ENCODE assay signal across 1 cellular context in genomic region chr7:107035446-107035845, GRCh38.
TF ChIP-seq lines count a peak whose summit lies in the region.

No MANE protein-coding gene starts in this region.

TF ChIP-seq in K562, 482 proteins besides CTCF, POLR2A, EP300 and RAD21 (continued from another document and continues in another):
- 0 out of 2 replicates have a peak, but pooled peaks have one; percentile 34 for TF ChIP-seq DEAF1 (CRISPR knock-in tag; IDR thresholded peaks at IDR 0.05)
- TF ChIP-seq HMGN3 (IDR thresholded peaks at IDR 0.05; ENCODE audit: borderline replicate concordance, extremely low read depth, insufficient read length, low read depth, low read length), result peak; percentile 71
- TF ChIP-seq ZNF23 (CRISPR knock-in tag; IDR thresholded peaks at IDR 0.05), result no peak
- TF ChIP-seq STAT6 (CRISPR knock-in tag; IDR thresholded peaks at IDR 0.05), result no peak
- TF ChIP-seq PRMT5 (CRISPR knock-in tag; IDR thresholded peaks at IDR 0.05), result no peak
- no peak for TF ChIP-seq GTF2A2 (tag; IDR thresholded peaks at IDR 0.05)
- TF ChIP-seq, protein P1, sequence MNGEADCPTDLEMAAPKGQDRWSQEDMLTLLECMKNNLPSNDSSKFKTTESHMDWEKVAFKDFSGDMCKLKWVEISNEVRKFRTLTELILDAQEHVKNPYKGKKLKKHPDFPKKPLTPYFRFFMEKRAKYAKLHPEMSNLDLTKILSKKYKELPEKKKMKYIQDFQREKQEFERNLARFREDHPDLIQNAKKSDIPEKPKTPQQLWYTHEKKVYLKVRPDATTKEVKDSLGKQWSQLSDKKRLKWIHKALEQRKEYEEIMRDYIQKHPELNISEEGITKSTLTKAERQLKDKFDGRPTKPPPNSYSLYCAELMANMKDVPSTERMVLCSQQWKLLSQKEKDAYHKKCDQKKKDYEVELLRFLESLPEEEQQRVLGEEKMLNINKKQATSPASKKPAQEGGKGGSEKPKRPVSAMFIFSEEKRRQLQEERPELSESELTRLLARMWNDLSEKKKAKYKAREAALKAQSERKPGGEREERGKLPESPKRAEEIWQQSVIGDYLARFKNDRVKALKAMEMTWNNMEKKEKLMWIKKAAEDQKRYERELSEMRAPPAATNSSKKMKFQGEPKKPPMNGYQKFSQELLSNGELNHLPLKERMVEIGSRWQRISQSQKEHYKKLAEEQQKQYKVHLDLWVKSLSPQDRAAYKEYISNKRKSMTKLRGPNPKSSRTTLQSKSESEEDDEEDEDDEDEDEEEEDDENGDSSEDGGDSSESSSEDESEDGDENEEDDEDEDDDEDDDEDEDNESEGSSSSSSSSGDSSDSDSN (IDR thresholded peaks at IDR 0.05; ENCODE audit: borderline replicate concordance in 1 of 2, low read depth in 2 of 2, low read length in 2 of 2), result 0 out of 4 replicates have a peak, but pooled peaks of 1 of the 2 experiments have one; percentile 41
- TF ChIP-seq, protein P2, sequence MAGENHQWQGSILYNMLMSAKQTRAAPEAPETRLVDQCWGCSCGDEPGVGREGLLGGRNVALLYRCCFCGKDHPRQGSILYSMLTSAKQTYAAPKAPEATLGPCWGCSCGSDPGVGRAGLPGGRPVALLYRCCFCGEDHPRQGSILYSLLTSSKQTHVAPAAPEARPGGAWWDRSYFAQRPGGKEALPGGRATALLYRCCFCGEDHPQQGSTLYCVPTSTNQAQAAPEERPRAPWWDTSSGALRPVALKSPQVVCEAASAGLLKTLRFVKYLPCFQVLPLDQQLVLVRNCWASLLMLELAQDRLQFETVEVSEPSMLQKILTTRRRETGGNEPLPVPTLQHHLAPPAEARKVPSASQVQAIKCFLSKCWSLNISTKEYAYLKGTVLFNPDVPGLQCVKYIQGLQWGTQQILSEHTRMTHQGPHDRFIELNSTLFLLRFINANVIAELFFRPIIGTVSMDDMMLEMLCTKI (IDR thresholded peaks at IDR 0.05; ENCODE audit: partially characterized antibody), result no peak
- TF ChIP-seq RAD51 (IDR thresholded peaks at IDR 0.05; ENCODE audit: borderline replicate concordance, low read depth), result no peak
- TF ChIP-seq ZNF584 (CRISPR knock-in tag; IDR thresholded peaks at IDR 0.05; ENCODE audit: low read depth), result 0 out of 2 replicates have a peak, but pooled peaks have one; percentile 31
- TF ChIP-seq ZFP30 (CRISPR knock-in tag; IDR thresholded peaks at IDR 0.05; ENCODE audit: borderline replicate concordance), result no peak
- no peak for TF ChIP-seq ZNF274 (IDR thresholded peaks at IDR 0.05; ENCODE audit: borderline replicate concordance, low read depth, low read length)
- TF ChIP-seq, protein P3, sequence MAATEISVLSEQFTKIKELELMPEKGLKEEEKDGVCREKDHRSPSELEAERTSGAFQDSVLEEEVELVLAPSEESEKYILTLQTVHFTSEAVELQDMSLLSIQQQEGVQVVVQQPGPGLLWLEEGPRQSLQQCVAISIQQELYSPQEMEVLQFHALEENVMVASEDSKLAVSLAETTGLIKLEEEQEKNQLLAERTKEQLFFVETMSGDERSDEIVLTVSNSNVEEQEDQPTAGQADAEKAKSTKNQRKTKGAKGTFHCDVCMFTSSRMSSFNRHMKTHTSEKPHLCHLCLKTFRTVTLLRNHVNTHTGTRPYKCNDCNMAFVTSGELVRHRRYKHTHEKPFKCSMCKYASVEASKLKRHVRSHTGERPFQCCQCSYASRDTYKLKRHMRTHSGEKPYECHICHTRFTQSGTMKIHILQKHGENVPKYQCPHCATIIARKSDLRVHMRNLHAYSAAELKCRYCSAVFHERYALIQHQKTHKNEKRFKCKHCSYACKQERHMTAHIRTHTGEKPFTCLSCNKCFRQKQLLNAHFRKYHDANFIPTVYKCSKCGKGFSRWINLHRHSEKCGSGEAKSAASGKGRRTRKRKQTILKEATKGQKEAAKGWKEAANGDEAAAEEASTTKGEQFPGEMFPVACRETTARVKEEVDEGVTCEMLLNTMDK (IDR thresholded peaks at IDR 0.05; ENCODE audit: borderline replicate concordance, insufficient read depth, low read depth, low read length, poor library complexity, severe bottlenecking), result no peak
- no peak for TF ChIP-seq DNMT1 (IDR thresholded peaks at IDR 0.05)
- no peak for TF ChIP-seq E2F4 (CRISPR knock-in tag; IDR thresholded peaks at IDR 0.05; ENCODE audit: low read depth)
- TF ChIP-seq PHF21A (IDR thresholded peaks at IDR 0.05; ENCODE audit: borderline replicate concordance, low read depth), result no peak
- TF ChIP-seq PATZ1 (CRISPR knock-in tag; IDR thresholded peaks at IDR 0.05; ENCODE audit: borderline replicate concordance), result no peak
- TF ChIP-seq MEF2A (IDR thresholded peaks at IDR 0.05; ENCODE audit: control insufficient read depth, low read depth, low read length), result peak; percentile 97
- TF ChIP-seq RFX7 (CRISPR knock-in tag; IDR thresholded peaks at IDR 0.05), result no peak
- peak; percentile 54; the same call in 1 of the 2 replicates for TF ChIP-seq ZNF766 (CRISPR knock-in tag; conservative IDR thresholded peaks at IDR 0.05)
- no peak for TF ChIP-seq RBM15 (IDR thresholded peaks at IDR 0.05; ENCODE audit: insufficient read depth, low read length)
- no peak for TF ChIP-seq ELF2 (CRISPR knock-in tag; IDR thresholded peaks at IDR 0.05)
- no peak for TF ChIP-seq ELF1 (tag; IDR thresholded peaks at IDR 0.05)
- no peak for TF ChIP-seq ZNF347 (CRISPR knock-in tag; IDR thresholded peaks at IDR 0.05; ENCODE audit: low read depth)
- TF ChIP-seq NFIX (CRISPR knock-in tag; IDR thresholded peaks at IDR 0.05; ENCODE audit: low read depth), result no peak
- no peak for TF ChIP-seq IRF9 (tag; IDR thresholded peaks at IDR 0.05)
- TF ChIP-seq, protein P4, sequence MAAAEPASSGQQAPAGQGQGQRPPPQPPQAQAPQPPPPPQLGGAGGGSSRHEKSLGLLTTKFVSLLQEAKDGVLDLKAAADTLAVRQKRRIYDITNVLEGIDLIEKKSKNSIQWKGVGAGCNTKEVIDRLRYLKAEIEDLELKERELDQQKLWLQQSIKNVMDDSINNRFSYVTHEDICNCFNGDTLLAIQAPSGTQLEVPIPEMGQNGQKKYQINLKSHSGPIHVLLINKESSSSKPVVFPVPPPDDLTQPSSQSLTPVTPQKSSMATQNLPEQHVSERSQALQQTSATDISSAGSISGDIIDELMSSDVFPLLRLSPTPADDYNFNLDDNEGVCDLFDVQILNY (CRISPR knock-in tag; IDR thresholded peaks at IDR 0.05), result no peak
- peak; percentile 76 for TF ChIP-seq PKNOX1 (IDR thresholded peaks at IDR 0.05)
- TF ChIP-seq JUN (IDR thresholded peaks at IDR 0.05; ENCODE audit: borderline replicate concordance, low read depth, low read length), result peak; percentile 100
- TF ChIP-seq JUN (CRISPR knock-in tag; IDR thresholded peaks at IDR 0.05; ENCODE audit: borderline replicate concordance), result no peak; the same call in 1 of the 2 replicates
- TF ChIP-seq KHSRP (IDR thresholded peaks at IDR 0.05), result no peak
- TF ChIP-seq POLR2AphosphoS2 (IDR thresholded peaks at IDR 0.05; ENCODE audit: low read length), result no peak
- TF ChIP-seq ARHGAP35 (IDR thresholded peaks at IDR 0.05; ENCODE audit: partially characterized antibody), result no peak
- TF ChIP-seq, protein P5, sequence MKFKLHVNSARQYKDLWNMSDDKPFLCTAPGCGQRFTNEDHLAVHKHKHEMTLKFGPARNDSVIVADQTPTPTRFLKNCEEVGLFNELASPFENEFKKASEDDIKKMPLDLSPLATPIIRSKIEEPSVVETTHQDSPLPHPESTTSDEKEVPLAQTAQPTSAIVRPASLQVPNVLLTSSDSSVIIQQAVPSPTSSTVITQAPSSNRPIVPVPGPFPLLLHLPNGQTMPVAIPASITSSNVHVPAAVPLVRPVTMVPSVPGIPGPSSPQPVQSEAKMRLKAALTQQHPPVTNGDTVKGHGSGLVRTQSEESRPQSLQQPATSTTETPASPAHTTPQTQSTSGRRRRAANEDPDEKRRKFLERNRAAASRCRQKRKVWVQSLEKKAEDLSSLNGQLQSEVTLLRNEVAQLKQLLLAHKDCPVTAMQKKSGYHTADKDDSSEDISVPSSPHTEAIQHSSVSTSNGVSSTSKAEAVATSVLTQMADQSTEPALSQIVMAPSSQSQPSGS (CRISPR knock-in tag; IDR thresholded peaks at IDR 0.05), result no peak
- TF ChIP-seq, protein P6, sequence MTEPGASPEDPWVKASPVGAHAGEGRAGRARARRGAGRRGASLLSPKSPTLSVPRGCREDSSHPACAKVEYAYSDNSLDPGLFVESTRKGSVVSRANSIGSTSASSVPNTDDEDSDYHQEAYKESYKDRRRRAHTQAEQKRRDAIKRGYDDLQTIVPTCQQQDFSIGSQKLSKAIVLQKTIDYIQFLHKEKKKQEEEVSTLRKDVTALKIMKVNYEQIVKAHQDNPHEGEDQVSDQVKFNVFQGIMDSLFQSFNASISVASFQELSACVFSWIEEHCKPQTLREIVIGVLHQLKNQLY (CRISPR knock-in tag; conservative IDR thresholded peaks at IDR 0.05), result no peak
